In the genomic region with DNA sequence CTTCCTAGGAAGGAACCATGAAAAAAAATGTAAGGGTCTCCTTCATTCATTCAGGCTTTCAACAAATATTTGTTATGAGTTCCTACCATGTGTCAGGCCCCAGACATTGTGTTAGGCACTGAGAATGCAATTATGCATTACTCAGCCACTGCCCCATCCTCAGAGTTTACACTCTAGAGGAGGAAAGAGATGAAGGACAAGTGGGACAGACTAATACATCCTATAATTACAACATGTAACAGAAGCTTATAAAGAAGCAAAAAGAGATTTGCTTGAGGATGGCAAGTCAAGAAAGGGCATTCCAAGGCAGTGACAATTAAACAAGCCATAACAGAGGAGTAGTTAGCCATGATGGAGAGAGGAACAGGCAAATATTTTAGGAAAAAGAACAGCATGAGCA, we compare ENCODE assay signal across 1 cellular context.
TF ChIP-seq lines count a peak whose summit lies in the region.

No MANE protein-coding gene starts in this region.

TF ChIP-seq in HepG2, 621 proteins besides CTCF, POLR2A, EP300 and RAD21 (continued from another document):
- TF ChIP-seq, protein P1, sequence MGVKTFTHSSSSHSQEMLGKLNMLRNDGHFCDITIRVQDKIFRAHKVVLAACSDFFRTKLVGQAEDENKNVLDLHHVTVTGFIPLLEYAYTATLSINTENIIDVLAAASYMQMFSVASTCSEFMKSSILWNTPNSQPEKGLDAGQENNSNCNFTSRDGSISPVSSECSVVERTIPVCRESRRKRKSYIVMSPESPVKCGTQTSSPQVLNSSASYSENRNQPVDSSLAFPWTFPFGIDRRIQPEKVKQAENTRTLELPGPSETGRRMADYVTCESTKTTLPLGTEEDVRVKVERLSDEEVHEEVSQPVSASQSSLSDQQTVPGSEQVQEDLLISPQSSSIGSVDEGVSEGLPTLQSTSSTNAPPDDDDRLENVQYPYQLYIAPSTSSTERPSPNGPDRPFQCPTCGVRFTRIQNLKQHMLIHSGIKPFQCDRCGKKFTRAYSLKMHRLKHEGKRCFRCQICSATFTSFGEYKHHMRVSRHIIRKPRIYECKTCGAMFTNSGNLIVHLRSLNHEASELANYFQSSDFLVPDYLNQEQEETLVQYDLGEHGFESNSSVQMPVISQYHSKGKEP (CRISPR knock-in tag; IDR thresholded peaks at IDR 0.05), result no peak
